17 cellular contexts compared by ENCODE assay signal in genomic region chr9:112496074-112496722, GRCh38. TPM values are rescaled to one million over a fixed set of nuclear protein-coding genes. Genes with fewer than 3 reads are reported as not detected.
A peak's percentile ranks its signal among the peaks of the same experiment; 100 is the strongest.
DNase-seq lines count a peak whose midpoint lies in the region; ATAC-seq and TF ChIP-seq lines count a peak whose summit lies in the region.
"Had no signal": no experiment of that assay in that cellular context is flagged by ENCODE, and none has a peak within 500 bp of the region (broad histone marks: within the 10 kb centered on the region; RNA-seq: fewer than 3 reads in every experiment).

No MANE protein-coding gene starts in this region.

- H3K9me3 Mint-ChIP-seq in glutamatergic neuron (ENCODE audit: unreplicated experiment) (peaks cover 9% of the 10 kb centered on the region), progenitor cell of endocrine pancreas (ENCODE audit: low read depth) (peaks cover 33% of the 10 kb centered on the region)

- H3K27ac Mint-ChIP-seq in glutamatergic neuron (ENCODE audit: unreplicated experiment) (peak overlapping the region; percentile 48), progenitor cell of endocrine pancreas (peak overlapping the region; percentile 60)
- H3K27ac Mint-ChIP-seq: activated naive CD8-positive, alpha-beta T cell treated with anti-CD3 and anti-CD28 coated beads, Interleukin-2, amount 10 ng/mL, durations not matched to agents 7 days and 5 days; CD8-positive, alpha-beta memory T cell; stimulated activated naive CD8-positive, alpha-beta T cell treated with anti-CD3 and anti-CD28 coated beads, Interleukin-15, Interleukin-2, amounts not matched to agents 100 ng/mL and 50 ng/mL, for 24 hours had no signal

- TF ChIP-seq CTCF in glutamatergic neuron (IDR thresholded peaks at IDR 0.05; ENCODE audit: partially characterized antibody, unreplicated experiment) (no peak), progenitor cell of endocrine pancreas (IDR thresholded peaks at IDR 0.05; ENCODE audit: unreplicated experiment) (no peak), dorsolateral prefrontal cortex (IDR thresholded peaks at IDR 0.05 in 54 of 56, conservative IDR thresholded peaks at IDR 0.05 in 2 of 56; ENCODE audit: low read depth in 1 of 56, partially characterized antibody in 56 of 56) (no peak)

- ATAC-seq in GM21576 (IDR thresholded peaks at IDR 0.05; ENCODE audit: unreplicated experiment): no peak

- H3K27me3 Mint-ChIP-seq in glutamatergic neuron (ENCODE audit: unreplicated experiment) (no peaks in the 10 kb centered on the region), progenitor cell of endocrine pancreas (no peaks in the 10 kb centered on the region)
- H3K27me3 Mint-ChIP-seq: activated naive CD8-positive, alpha-beta T cell treated with anti-CD3 and anti-CD28 coated beads, Interleukin-2, amount 10 ng/mL, durations not matched to agents 7 days and 5 days; CD8-positive, alpha-beta memory T cell; stimulated activated naive CD8-positive, alpha-beta T cell treated with anti-CD3 and anti-CD28 coated beads, Interleukin-15, Interleukin-2, amounts not matched to agents 100 ng/mL and 50 ng/mL, for 24 hours had no signal

- peak overlapping the region; percentile 17 for H3K4me3 Mint-ChIP-seq in glutamatergic neuron (ENCODE audit: unreplicated experiment)
- no peak overlapping the region for H3K4me3 Mint-ChIP-seq in progenitor cell of endocrine pancreas (ENCODE audit: low read depth)
- H3K4me3 Mint-ChIP-seq: activated naive CD8-positive, alpha-beta T cell treated with anti-CD3 and anti-CD28 coated beads, Interleukin-2, amount 10 ng/mL, durations not matched to agents 7 days and 5 days; CD8-positive, alpha-beta memory T cell; stimulated activated naive CD8-positive, alpha-beta T cell treated with anti-CD3 and anti-CD28 coated beads, Interleukin-15, Interleukin-2, amounts not matched to agents 100 ng/mL and 50 ng/mL, for 24 hours had no signal

- peak overlapping the region in 19 of 59 donors; percentile 1 to 50 (median 18) for H3K27ac ChIP-seq in dorsolateral prefrontal cortex
- H3K27ac ChIP-seq: right atrium auricular region had no signal

- H3K4me3 ChIP-seq in dorsolateral prefrontal cortex: no peak overlapping the region
- H3K4me3 ChIP-seq: heart left ventricle, right atrium auricular region had no signal

- H3K4me1 Mint-ChIP-seq in glutamatergic neuron (ENCODE audit: low read depth, unreplicated experiment) (peaks cover 20% of the 10 kb centered on the region), progenitor cell of endocrine pancreas (ENCODE audit: low read depth) (peaks cover 16% of the 10 kb centered on the region)
- H3K4me1 Mint-ChIP-seq: CD8-positive, alpha-beta memory T cell had no signal

- intact Hi-C loops in posterior cingulate gyrus (cut with DNase I) (no loop called here), dorsolateral prefrontal cortex (cut with DNase I) (loop anchor here in 1 of 2 donors (10.0 kb wide), 1 partner anchor 59 kb away; no protein-coding TSS in a partner anchor)

- H3K36me3 Mint-ChIP-seq in glutamatergic neuron (ENCODE audit: unreplicated experiment) (peaks cover 29% of the 10 kb centered on the region), progenitor cell of endocrine pancreas (ENCODE audit: insufficient read depth) (peaks cover 51% of the 10 kb centered on the region)

- peak; percentile 52 to 64 for DNase-seq in Kasumi-1 (lab: John Stamatoyannopoulos, UW)
- DNase-seq in SKM-1 (lab: John Stamatoyannopoulos, UW; ENCODE audit: unreplicated experiment): peak; percentile 27
- no peak for DNase-seq in glutamatergic neuron
- no peak for DNase-seq in progenitor cell of endocrine pancreas (ENCODE audit: low spot score, unreplicated experiment)
- no peak for DNase-seq in posterior cingulate gyrus
- no peak for DNase-seq in dorsolateral prefrontal cortex
- DNase-seq in DMS153 (lab: John Stamatoyannopoulos, UW): no peak
- DNase-seq: activated CD4-positive, CD25-positive, alpha-beta regulatory T cell; activated naive CD8-positive, alpha-beta T cell treated with anti-CD3 and anti-CD28 coated beads, Interleukin-2, amount 10 ng/mL, durations not matched to agents 7 days and 5 days; CD8-positive, alpha-beta memory T cell; heart left ventricle; midbrain; NCI-H1105; NCI-H2171 had no signal

- H3K27me3 ChIP-seq in dorsolateral prefrontal cortex: no peaks in the 10 kb centered on the region
- H3K27me3 ChIP-seq: heart left ventricle, right atrium auricular region had no signal

RNA-seq across cellular contexts. Expression of gene KIAA1958, which starts 9.6 kb away (rescaled TPM):
- total RNA-seq in glutamatergic neuron (ENCODE audit: unreplicated experiment) (48.6 TPM), progenitor cell of endocrine pancreas (51.1 and 55.3 TPM in 2 replicates), dorsolateral prefrontal cortex (10 to 100 TPM; 12.9 to 46.2 (median 27.1) TPM)

Comparison
In these comparisons a context has a peak if more than half of its experiments do, and no peak if none do; other contexts are left out.
1. DNase-seq: peak in Kasumi-1 (2 of 2) and SKM-1 (single experiment); none in glutamatergic neuron (single experiment), progenitor cell of endocrine pancreas (single experiment), posterior cingulate gyrus (0 of 10), dorsolateral prefrontal cortex (0 of 10) and DMS153 (single experiment).